1 cellular context compared by ENCODE assay signal in genomic region chr19:12789904-12790619, GRCh38.
TF ChIP-seq lines count a peak whose summit lies in the region.

No MANE protein-coding gene starts in this region.

TF ChIP-seq in GM23338, 12 proteins besides CTCF, POLR2A, EP300 and RAD21:
- TF ChIP-seq ETS1 (IDR thresholded peaks at IDR 0.05): 0 out of 2 replicates have a peak, but pooled peaks have one; percentile 21
- TF ChIP-seq NANOG (IDR thresholded peaks at IDR 0.05; ENCODE audit: borderline replicate concordance): no peak
- peak; percentile 50; the same call in 1 of the 2 replicates for TF ChIP-seq POLR2AphosphoS5 (IDR thresholded peaks at IDR 0.05; ENCODE audit: low read depth)
